2 cellular contexts compared by ENCODE assay signal in genomic region chr17:28404461-28404811, GRCh38.
TF ChIP-seq lines count a peak whose summit lies in the region.

No MANE protein-coding gene starts in this region.

TF ChIP-seq in SK-N-SH, 30 proteins besides CTCF, POLR2A, EP300 and RAD21:
- TF ChIP-seq IRF3 (IDR thresholded peaks at IDR 0.05; ENCODE audit: low read depth, low read length): no peak
- no peak for TF ChIP-seq EZH2phosphoT487 (IDR thresholded peaks at IDR 0.05; ENCODE audit: borderline replicate concordance, low read depth)
- no peak for TF ChIP-seq USF1 (IDR thresholded peaks at IDR 0.05; ENCODE audit: borderline replicate concordance, low read depth)
- no peak for TF ChIP-seq GATA2 (CRISPR knock-in tag; IDR thresholded peaks at IDR 0.05)
- TF ChIP-seq JUND (IDR thresholded peaks at IDR 0.05): no peak

TF ChIP-seq in SK-N-SH treated with all-trans-retinoic acid at 6 μM for 48 hours, 23 proteins besides CTCF, POLR2A, EP300 and RAD21:
- TF ChIP-seq SNAI2 (CRISPR knock-in tag; IDR thresholded peaks at IDR 0.05) (no peak), RARB (CRISPR knock-in tag; IDR thresholded peaks at IDR 0.05) (no peak), TSHZ2 (CRISPR knock-in tag; IDR thresholded peaks at IDR 0.05) (no peak), OSR1 (CRISPR knock-in tag; IDR thresholded peaks at IDR 0.05) (no peak), ZFP3 (CRISPR knock-in tag; IDR thresholded peaks at IDR 0.05) (no peak)
